Comparison of ENCODE assay signal across 27 cellular contexts in the genomic region with DNA sequence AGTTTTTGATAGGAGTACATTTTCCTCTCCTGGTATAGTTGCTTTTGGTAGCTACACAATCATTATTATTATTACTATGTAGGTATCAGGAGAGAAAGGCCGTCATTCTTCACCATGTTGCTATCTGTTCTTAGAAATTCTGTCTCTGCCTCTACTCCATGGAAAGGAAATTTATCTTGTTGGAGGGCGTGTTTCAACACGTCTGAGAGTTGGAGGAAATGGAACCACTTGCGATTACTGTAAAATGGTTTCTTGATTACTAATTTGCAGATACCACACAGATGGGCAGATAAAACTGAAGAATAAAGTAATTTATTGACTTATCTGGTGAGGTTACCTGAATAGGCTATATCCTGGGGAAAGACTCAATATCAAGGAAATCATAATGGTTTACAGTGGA.
"Had no signal": no experiment of that assay in that cellular context is flagged by ENCODE, and none has a peak within 500 bp of the region (broad histone marks: within the 10 kb centered on the region; RNA-seq: fewer than 3 reads in every experiment).

No MANE protein-coding gene starts in this region.

- H3K36me3 Mint-ChIP-seq: mesothelial cell of epicardium; naive B cell; natural killer cell treated with Interleukin-12 subunit alpha and Interleukin-12 subunit beta and Interleukin-15 and Interleukin-18, amount 100 ng/mL, for 72 hours; stimulated activated naive B cell treated with anti-CD40 and anti-IgM and Interleukin-4, amounts not matched to agents 10 μg/mL and 1 μg/mL and 100 μg/mL, for 72 hours had no signal

- H3K27me3 ChIP-seq: esophagus muscularis mucosa, right lobe of liver, tibial nerve, upper lobe of left lung had no signal

- H3K9ac ChIP-seq: parathyroid adenoma had no signal

- ATAC-seq: left ventricle myocardium superior; mucosa of descending colon; natural killer cell treated with Interleukin-12 subunit alpha and Interleukin-12 subunit beta and Interleukin-15 and Interleukin-18, amount 100 ng/mL, for 72 hours; right lobe of liver; stimulated activated naive B cell treated with anti-CD40 and anti-IgM and Interleukin-4, amounts not matched to agents 10 μg/mL and 1 μg/mL and 100 μg/mL, for 72 hours had no signal

- H3K4me1 ChIP-seq: esophagus muscularis mucosa, parathyroid adenoma, right lobe of liver, tibial nerve, upper lobe of left lung had no signal

- H3K4me3 Mint-ChIP-seq: immature natural killer cell; mesothelial cell of epicardium; naive B cell; natural killer cell treated with Interleukin-12 subunit alpha and Interleukin-12 subunit beta and Interleukin-15 and Interleukin-18, amount 100 ng/mL, for 72 hours; neural crest cell; stimulated activated naive B cell treated with anti-CD40 and anti-IgM and Interleukin-4, amounts not matched to agents 10 μg/mL and 1 μg/mL and 100 μg/mL, for 72 hours; stimulated activated naive CD8-positive, alpha-beta T cell treated with anti-CD3 and anti-CD28 coated beads, Interleukin-15, Interleukin-2, amounts not matched to agents 100 ng/mL and 50 ng/mL, for 24 hours had no signal

- H3K27me3 Mint-ChIP-seq: natural killer cell treated with Interleukin-12 subunit alpha and Interleukin-12 subunit beta and Interleukin-15 and Interleukin-18, amount 100 ng/mL, for 72 hours; stimulated activated naive B cell treated with anti-CD40 and anti-IgM and Interleukin-4, amounts not matched to agents 10 μg/mL and 1 μg/mL and 100 μg/mL, for 72 hours had no signal

- H3K27ac Mint-ChIP-seq: immature natural killer cell; mesothelial cell of epicardium; naive B cell; natural killer cell treated with Interleukin-12 subunit alpha and Interleukin-12 subunit beta and Interleukin-15 and Interleukin-18, amount 100 ng/mL, for 72 hours; progenitor cell of endocrine pancreas; stimulated activated naive B cell treated with anti-CD40 and anti-IgM and Interleukin-4, amounts not matched to agents 10 μg/mL and 1 μg/mL and 100 μg/mL, for 72 hours; stimulated activated naive CD8-positive, alpha-beta T cell treated with anti-CD3 and anti-CD28 coated beads, Interleukin-15, Interleukin-2, amounts not matched to agents 100 ng/mL and 50 ng/mL, for 24 hours had no signal

- H2AFZ ChIP-seq: parathyroid adenoma had no signal

- H3K79me2 ChIP-seq: parathyroid adenoma had no signal

- H3K36me3 ChIP-seq: esophagus muscularis mucosa, right lobe of liver, thoracic aorta, tibial nerve, upper lobe of left lung had no signal

- H3K4me3 ChIP-seq: dorsolateral prefrontal cortex, esophagus muscularis mucosa, lung, mucosa of descending colon, right lobe of liver, thoracic aorta, tibial nerve, upper lobe of left lung had no signal

- H3K9me3 ChIP-seq: esophagus muscularis mucosa, mucosa of descending colon, right lobe of liver, thoracic aorta, tibial nerve, upper lobe of left lung had no signal

- H3K4me1 Mint-ChIP-seq: immature natural killer cell; mesothelial cell of epicardium; naive B cell; neural crest cell; stimulated activated naive B cell treated with anti-CD40 and anti-IgM and Interleukin-4, amounts not matched to agents 10 μg/mL and 1 μg/mL and 100 μg/mL, for 72 hours had no signal

- DNase-seq: dorsolateral prefrontal cortex; effector CD4-positive, alpha-beta T cell; foreskin melanocyte; glutamatergic neuron; hypothalamus; immature natural killer cell; islet precursor cell; left ventricle myocardium superior; mesenchymal stem cell; mucosa of descending colon; naive B cell; right lobe of liver; small intestine; stimulated activated CD4-positive, alpha-beta T cell treated with anti-CD3 and anti-CD28 coated beads, Interleukin-15, amount 100 ng/mL, for 24 hours; stimulated activated CD4-positive, alpha-beta T cell treated with anti-CD3 and anti-CD28 coated beads, Interleukin-2, amount 100 ng/mL, for 48 hours; stimulated activated naive B cell treated with anti-CD40 and anti-IgM and Interleukin-4, amounts not matched to agents 10 μg/mL and 1 μg/mL and 100 μg/mL, for 72 hours; upper lobe of left lung had no signal

- H3K27ac ChIP-seq: dorsolateral prefrontal cortex, esophagus muscularis mucosa, parathyroid adenoma, right lobe of liver, thoracic aorta, tibial nerve, upper lobe of left lung had no signal
